In genomic region chr3:33645060-33645841, GRCh38 we compare ENCODE assay signal across 9 cellular contexts.
DNase-seq lines count a peak whose midpoint lies in the region; ATAC-seq and TF ChIP-seq lines count a peak whose summit lies in the region.
"Had no signal": no experiment of that assay in that cellular context is flagged by ENCODE, and none has a peak within 500 bp of the region (broad histone marks: within the 10 kb centered on the region; RNA-seq: fewer than 3 reads in every experiment).

No MANE protein-coding gene starts in this region.

- no peak for TF ChIP-seq CTCF in endothelial cell (IDR thresholded peaks at IDR 0.05; ENCODE audit: unreplicated experiment)

- DNase-seq in NCI-H2171 treated with DMSO at 0.1 percent for 48 hours (lab: John Stamatoyannopoulos, UW) = peak; percentile 62
- DNase-seq in NCI-H2171 (lab: John Stamatoyannopoulos, UW) = no peak
- DNase-seq in T-helper 17 cell = peak in 1 of 3 donors; percentile 13
- no peak for DNase-seq in endothelial cell (ENCODE audit: low spot score)
- DNase-seq in myocyte (ENCODE audit: low read depth) = peak; percentile 35
- DNase-seq in SIG-M5 treated with dmso at 0.1 percent for 504 hours (lab: John Stamatoyannopoulos, UW; ENCODE audit: unreplicated experiment) = no peak
- DNase-seq in DMS114 treated with DMSO at 0.1 percent for 48 hours (lab: John Stamatoyannopoulos, UW; ENCODE audit: unreplicated experiment) = no peak
- DNase-seq in COLO668 (lab: John Stamatoyannopoulos, UW; ENCODE audit: unreplicated experiment) = no peak

- H3K27ac Mint-ChIP-seq in T-helper 17 cell (peak overlapping the region; percentile 89), endothelial cell (ENCODE audit: unreplicated experiment) (peak overlapping the region; percentile 86)
- H3K27ac Mint-ChIP-seq: B cell had no signal

- peak; percentile 97 for ATAC-seq in T-helper 17 cell

- no peaks in the 10 kb centered on the region for H3K27me3 Mint-ChIP-seq in T-helper 17 cell
- peaks cover 3% of the 10 kb centered on the region for H3K27me3 Mint-ChIP-seq in endothelial cell (ENCODE audit: unreplicated experiment)
- H3K27me3 Mint-ChIP-seq: B cell had no signal

- no peaks in the 10 kb centered on the region for H3K9me3 Mint-ChIP-seq in endothelial cell (ENCODE audit: unreplicated experiment)

- H3K4me1 Mint-ChIP-seq in T-helper 17 cell (peaks cover 15% of the 10 kb centered on the region), endothelial cell (ENCODE audit: unreplicated experiment) (peaks cover 9% of the 10 kb centered on the region)

- peak overlapping the region; percentile 92 for H3K4me3 Mint-ChIP-seq in T-helper 17 cell
- H3K4me3 Mint-ChIP-seq in endothelial cell (ENCODE audit: unreplicated experiment) = peak overlapping the region; percentile 86
- H3K4me3 Mint-ChIP-seq: B cell had no signal

- H3K9me3 ChIP-seq in T-helper 17 cell (ENCODE audit: control insufficient read depth, low read length, poor library complexity, severe bottlenecking) = no peaks in the 10 kb centered on the region

- peaks cover 3% of the 10 kb centered on the region for H3K36me3 Mint-ChIP-seq in T-helper 17 cell (ENCODE audit: low read depth)
- H3K36me3 Mint-ChIP-seq in endothelial cell (ENCODE audit: low read depth, unreplicated experiment) = peaks cover 5% of the 10 kb centered on the region

Comparison
In these comparisons a context has a peak if more than half of its experiments do, and no peak if none do; other contexts are left out.
1. DNase-seq: peak in NCI-H2171 treated with DMSO at 0.1 percent for 48 hours (single experiment) and myocyte (single experiment); none in NCI-H2171 (single experiment), endothelial cell (single experiment), SIG-M5 treated with dmso at 0.1 percent for 504 hours (single experiment), DMS114 treated with DMSO at 0.1 percent for 48 hours (single experiment) and COLO668 (single experiment).